14 cellular contexts compared by ENCODE assay signal in genomic region chr4:52873861-52874343, GRCh38. TPM values are rescaled to one million over a fixed set of nuclear protein-coding genes. Genes with fewer than 3 reads are reported as not detected.
DNase-seq lines count a peak whose midpoint lies in the region; ATAC-seq and TF ChIP-seq lines count a peak whose summit lies in the region.
"Had no signal": no experiment of that assay in that cellular context is flagged by ENCODE, and none has a peak within 500 bp of the region (broad histone marks: within the 10 kb centered on the region; RNA-seq: fewer than 3 reads in every experiment).

No MANE protein-coding gene starts in this region.

- H3K23ac ChIP-seq in trophoblast cell (ENCODE audit: low read length): no peak overlapping the region

- intact Hi-C loops in uterus (cut with DNase I; ENCODE audit: low total_unique reads): no loop called here

- no CpG with 5 or more reads among the region's 10 CpGs for WGBS in trophoblast cell (ENCODE audit: extremely low coverage, insufficient coverage, insufficient read length)

- TF ChIP-seq POLR2A in uterus (IDR thresholded peaks at IDR 0.05): no peak

- no peaks in the 10 kb centered on the region for H3K79me2 ChIP-seq in trophoblast cell (ENCODE audit: control insufficient read depth, insufficient read depth, low read length, poor library complexity)

- peak overlapping the region; percentile 65 for H3K14ac ChIP-seq in trophoblast cell (ENCODE audit: low read length)

- H3K27me3 ChIP-seq in trophoblast cell (ENCODE audit: insufficient read depth, low read length) (no peaks in the 10 kb centered on the region), uterus (no peaks in the 10 kb centered on the region)
- H3K27me3 ChIP-seq: gastroesophageal sphincter had no signal

- H2BK12ac ChIP-seq in trophoblast cell (ENCODE audit: low read length): peak overlapping the region; percentile 85

- ATAC-seq in GM21786 (IDR thresholded peaks at IDR 0.05; ENCODE audit: unreplicated experiment) (no peak), GM19328 (IDR thresholded peaks at IDR 0.05; ENCODE audit: unreplicated experiment) (no peak)
- ATAC-seq: effector memory CD8-positive, alpha-beta T cell; gastroesophageal sphincter had no signal

- H3K27ac ChIP-seq in trophoblast cell (ENCODE audit: low read depth, low read length) (peak overlapping the region; percentile 74), uterus (no peak overlapping the region)
- H3K27ac ChIP-seq: gastroesophageal sphincter had no signal

- H3K18ac ChIP-seq in trophoblast cell (ENCODE audit: low read length): peak overlapping the region; percentile 70

- H2AFZ ChIP-seq in trophoblast cell (ENCODE audit: insufficient read depth, low read length, poor library complexity): no peak overlapping the region

- in situ Hi-C loops in astrocyte of the spinal cord (cut with HindIII; ENCODE audit: low sequenced_read_pairs): no loop called here

- H2AK5ac ChIP-seq in trophoblast cell (ENCODE audit: low read length): peak overlapping the region; percentile 6

- DNase-seq in HK-2 (ENCODE audit: unreplicated experiment) (peak; percentile 5), astrocyte of the spinal cord (ENCODE audit: low read depth, low spot score) (peak; percentile 9), iPS DF 4.7 (ENCODE audit: extremely low read depth, low spot score) (peak; percentile 91), trophoblast cell (peak; percentile 89 to 96), uterus (no peak), hippocampal formation (lab: John Stamatoyannopoulos, UW) (no peak)
- DNase-seq: amniotic stem cell; effector memory CD8-positive, alpha-beta T cell; NCI-H187; stimulated activated CD8-positive, alpha-beta memory T cell treated with anti-CD3 and anti-CD28 coated beads, Interleukin-4, amount 100 ng/mL, for 48 hours; T-helper 9 cell had no signal

- H3K9ac ChIP-seq in trophoblast cell (ENCODE audit: low read length): no peak overlapping the region

- no peak overlapping the region for H4K12ac ChIP-seq in trophoblast cell (ENCODE audit: low read depth, low read length)

- no peak overlapping the region for H3K4ac ChIP-seq in trophoblast cell (ENCODE audit: low read depth, low read length)

- peaks cover 25% of the 10 kb centered on the region for H3K79me1 ChIP-seq in trophoblast cell (ENCODE audit: low read length)

- H3K4me3 ChIP-seq in astrocyte of the spinal cord (ENCODE audit: low read depth, low read length) (no peak overlapping the region), trophoblast cell (ENCODE audit: low read depth, low read length) (no peak overlapping the region), uterus (no peak overlapping the region)
- H3K4me3 ChIP-seq: gastroesophageal sphincter had no signal

- peak overlapping the region; percentile 0 for H3K4me2 ChIP-seq in trophoblast cell (ENCODE audit: low read length)

- H2BK5ac ChIP-seq in trophoblast cell (ENCODE audit: low read depth, low read length, poor library complexity): peak overlapping the region; percentile 57

- H4K8ac ChIP-seq in trophoblast cell (ENCODE audit: low read depth, low read length): peak overlapping the region; percentile 20

- H3K4me1 ChIP-seq in trophoblast cell (ENCODE audit: control insufficient read depth in 1 of 2, insufficient read depth in 2 of 2, low read length in 2 of 2): peaks cover 24% of the 10 kb centered on the region in 2 experiments
- peaks cover 0 to 9% of the 10 kb centered on the region in 2 donors for H3K4me1 ChIP-seq in uterus

- H3K36me3 ChIP-seq in trophoblast cell (ENCODE audit: control insufficient read depth in 1 of 2, insufficient read depth in 2 of 2, low read length in 2 of 2) (no peaks in the 10 kb centered on the region), uterus (no peaks in the 10 kb centered on the region)

- TF ChIP-seq CTCF in astrocyte of the spinal cord (IDR thresholded peaks at IDR 0.05; ENCODE audit: low read depth, low read length) (no peak), uterus (IDR thresholded peaks at IDR 0.05) (no peak)

- peak overlapping the region; percentile 83 for H4K91ac ChIP-seq in trophoblast cell (ENCODE audit: low read depth, low read length)

- H2BK120ac ChIP-seq in trophoblast cell (ENCODE audit: insufficient read depth, low read length, poor library complexity): peak overlapping the region; percentile 77

- H3K9me3 ChIP-seq in trophoblast cell (ENCODE audit: insufficient read depth, low read depth, low read length): no peaks in the 10 kb centered on the region
- H3K9me3 ChIP-seq in uterus: no peaks in the 10 kb centered on the region
- H3K9me3 ChIP-seq: gastroesophageal sphincter had no signal

RNA-seq across cellular contexts. Expression of gene RASL11B, which starts 11.8 kb away (rescaled TPM):
- polyA plus RNA-seq in trophoblast cell (2013): 19.2 and 20.7 TPM in 2 replicates
- total RNA-seq in uterus: 10 to 100 TPM in 1 of 4 donors, 1 to 10 TPM in 2, under 1 TPM in 1; 0.29 to 36.4 (median 4.4) TPM

Comparison
In these comparisons a context has a peak if more than half of its experiments do, and no peak if none do; other contexts are left out.
1. DNase-seq: peak in HK-2 (single experiment), astrocyte of the spinal cord (single experiment), iPS DF 4.7 (single experiment) and trophoblast cell (2 of 2); none in uterus (0 of 2) and hippocampal formation (0 of 2).